Comparison of ENCODE assay signal across 8 cellular contexts in genomic region chr7:2719007-2719406, GRCh38. TPM values are rescaled to one million over a fixed set of nuclear protein-coding genes. Genes with fewer than 3 reads are reported as not detected.
A peak's percentile ranks its signal among the peaks of the same experiment; 100 is the strongest.
DNase-seq lines count a peak whose midpoint lies in the region; TF ChIP-seq lines count a peak whose summit lies in the region.

No MANE protein-coding gene starts in this region.

- H3K27me3 ChIP-seq in BJ (ENCODE audit: control insufficient read depth, insufficient read depth, low read length) (no peaks in the 10 kb centered on the region), neural progenitor cell (no peaks in the 10 kb centered on the region), tibial artery (no peaks in the 10 kb centered on the region)

- DNase-seq in BJ (ENCODE audit: low read depth), result no peak
- peak; percentile 40 for DNase-seq in HK-2 (ENCODE audit: unreplicated experiment)
- DNase-seq in cardiac fibroblast (ENCODE audit: low read depth in 2 of 2), result no peak
- peak; percentile 62 for DNase-seq in neural progenitor cell (ENCODE audit: low spot score)
- no peak for DNase-seq in lower leg skin (ENCODE audit: low spot score in 2 of 2)
- no peak for DNase-seq in SKM-1 (lab: John Stamatoyannopoulos, UW; ENCODE audit: unreplicated experiment)
- no peak for DNase-seq in tibial artery

- H3K9me3 ChIP-seq in neural progenitor cell (ENCODE audit: low read depth) (no peaks in the 10 kb centered on the region), tibial artery (no peaks in the 10 kb centered on the region)

- peaks cover 20% of the 10 kb centered on the region for H3K36me3 Mint-ChIP-seq in neural progenitor cell

- no peak overlapping the region for H3K9ac ChIP-seq in neural progenitor cell

- H3K79me2 ChIP-seq in neural progenitor cell (ENCODE audit: low read depth), result no peaks in the 10 kb centered on the region

- H3K4me1 Mint-ChIP-seq in neural progenitor cell, result peaks cover 27% of the 10 kb centered on the region

- H3K27me3 Mint-ChIP-seq in neural progenitor cell (ENCODE audit: insufficient read depth, low read depth), result peaks cover 6% of the 10 kb centered on the region

- no peaks in the 10 kb centered on the region for H3F3A ChIP-seq in neural progenitor cell (ENCODE audit: low read depth)

- H3K4me1 ChIP-seq in neural progenitor cell, result no peaks in the 10 kb centered on the region
- peaks cover 0 to 21% (median 13%) of the 10 kb centered on the region in 4 donors for H3K4me1 ChIP-seq in tibial artery

- H3K36me3 ChIP-seq in BJ (ENCODE audit: control insufficient read depth, insufficient read depth, low read length), result peaks cover 11% of the 10 kb centered on the region
- no peaks in the 10 kb centered on the region for H3K36me3 ChIP-seq in neural progenitor cell
- peaks cover 22 to 34% (median 26%) of the 10 kb centered on the region in 3 donors for H3K36me3 ChIP-seq in tibial artery

- intact Hi-C loops in lower leg skin (cut with DNase I; ENCODE audit: low total_unique reads), result no loop called here
- intact Hi-C loops in tibial artery (cut with DNase I; ENCODE audit: low total_unique reads), result no loop called here

- no peak overlapping the region for H3K27ac Mint-ChIP-seq in neural progenitor cell

- POLR2A ChIA-PET in BJ (lab: Charles Lee), result no interaction called here

- H3K27ac ChIP-seq in neural progenitor cell, result no peak overlapping the region
- no peak overlapping the region for H3K27ac ChIP-seq in tibial artery

- peak; percentile 45 for TF ChIP-seq CTCF in BJ (IDR thresholded peaks at IDR 0.05; ENCODE audit: insufficient read depth, low read depth, low read length)
- peak; percentile 21 for TF ChIP-seq CTCF in WI38 (IDR thresholded peaks at IDR 0.05; ENCODE audit: low read depth, low read length)
- peak; percentile 30 for TF ChIP-seq CTCF in cardiac fibroblast (IDR thresholded peaks at IDR 0.05; ENCODE audit: low read depth, low read length)
- TF ChIP-seq CTCF in neural progenitor cell (IDR thresholded peaks at IDR 0.05), result peak; percentile 70
- TF ChIP-seq CTCF in lower leg skin (IDR thresholded peaks at IDR 0.05), result no peak
- TF ChIP-seq CTCF in tibial artery (IDR thresholded peaks at IDR 0.05), result peak in 1 of 2 experiments; percentile 15

- H2AFZ ChIP-seq in neural progenitor cell (replicated peaks), result no peak overlapping the region

- no peak overlapping the region for H3K4me3 ChIP-seq in BJ (ENCODE audit: low read depth, low read length)
- H3K4me3 ChIP-seq in WI38 (ENCODE audit: low read depth, low read length), result no peak overlapping the region
- no peak overlapping the region for H3K4me3 ChIP-seq in cardiac fibroblast (replicated peaks in 1 of 2; ENCODE audit: low read depth in 2 of 2, low read length in 2 of 2)
- no peak overlapping the region for H3K4me3 ChIP-seq in neural progenitor cell
- H3K4me3 ChIP-seq in lower leg skin (ENCODE audit: low read depth, poor library complexity, severe bottlenecking), result no peak overlapping the region
- H3K4me3 ChIP-seq in tibial artery, result no peak overlapping the region

- no peak overlapping the region for H3K4me3 Mint-ChIP-seq in neural progenitor cell

- no peak overlapping the region for H3K4me2 ChIP-seq in neural progenitor cell

- no peak for TF ChIP-seq POLR2A in lower leg skin (IDR thresholded peaks at IDR 0.05)

- H4K20me1 ChIP-seq in neural progenitor cell (ENCODE audit: low read depth), result no peaks in the 10 kb centered on the region

- CTCF ChIA-PET in BJ (lab: Yijun Ruan, JAX), result interaction anchor here (0.6 to 1.5 kb wide), 4 partner anchors 9 to 1139 kb away, joined by 3 to 4 read pairs (median 3); no protein-coding TSS in a partner anchor

- no peaks in the 10 kb centered on the region for H3K9me3 Mint-ChIP-seq in neural progenitor cell

- WGBS in lower leg skin, 2 donors, result 87 to 89% methylated on average over 16 of the region's 16 CpGs

RNA-seq across cellular contexts. Expression of gene AMZ1, which starts 31.0 kb away (rescaled TPM):
- polyA plus RNA-seq in BJ (2011; rRNA removed), result 2.9 and 3.7 TPM in 2 replicates
- polyA minus RNA-seq in BJ (2011; rRNA and poly(A)+ RNA removed), result 3.8 and 4.5 TPM in 2 replicates
- total RNA-seq in neural progenitor cell (ENCODE audit: low replicate concordance) (0.09 TPM in 1 of 2 replicates, not detected in the other), lower leg skin (under 1 TPM in 2 of 4 donors, not detected in 2; 0.19 to 0.27 TPM)

Comparison
In these comparisons a context has a peak if more than half of its experiments do, and no peak if none do; other contexts are left out.
1. DNase-seq: peak in HK-2 (single experiment) and neural progenitor cell (single experiment); none in BJ (single experiment), cardiac fibroblast (0 of 2), lower leg skin (0 of 2), SKM-1 (single experiment) and tibial artery (0 of 2).
2. CTCF ChIP-seq: peak in BJ (single experiment), WI38 (single experiment), cardiac fibroblast (single experiment) and neural progenitor cell (single experiment); none in lower leg skin (0 of 3).